In genomic region chr5:21469523-21470101, GRCh38 we compare ENCODE assay signal across 7 cellular contexts.
DNase-seq lines count a peak whose midpoint lies in the region; ATAC-seq and TF ChIP-seq lines count a peak whose summit lies in the region.
"Not testable (repeated sequence)": the region's sequence is repeated elsewhere in the genome, so short reads cannot be mapped to it uniquely, and the experiment has no call there.

No MANE protein-coding gene starts in this region.

- H3K36me3 ChIP-seq in WERI-Rb-1 = not testable (repeated sequence)
- peaks cover 0 to 59% (median 0%) of the 10 kb centered on the region in 9 donors for H3K36me3 ChIP-seq in heart right ventricle

- peak; percentile 10 for DNase-seq in DMS153 (lab: John Stamatoyannopoulos, UW)
- peak; percentile 59 for DNase-seq in HT-29 (ENCODE audit: low spot score)
- DNase-seq in NCI-H748 (lab: John Stamatoyannopoulos, UW; ENCODE audit: unreplicated experiment) = peak; percentile 56
- DNase-seq in WERI-Rb-1 = peak; percentile 78
- peak; percentile 63 for DNase-seq in dermis blood vessel endothelial cell
- DNase-seq in heart right ventricle = peak in 1 of 2 donors; percentile 34
- peak; percentile 56 for DNase-seq in myocyte (ENCODE audit: low read depth)

- not testable (repeated sequence) for H3K9me3 ChIP-seq in WERI-Rb-1 (ENCODE audit: severe bottlenecking); heart right ventricle

- ATAC-seq in heart right ventricle = peak in 2 of 8 donors; percentile 33 to 61

- H3K4me3 ChIP-seq in WERI-Rb-1 (ENCODE audit: low read depth, low read length); heart right ventricle: not testable (repeated sequence)

- TF ChIP-seq CTCF in WERI-Rb-1 (IDR thresholded peaks at IDR 0.05; ENCODE audit: low read depth, low read length) (peak; percentile 80), heart right ventricle (IDR thresholded peaks at IDR 0.05) (peak in 7 of 9 donors; percentile 28 to 52 (median 36))

- not testable (repeated sequence) for H3K27me3 ChIP-seq in WERI-Rb-1 (ENCODE audit: insufficient read depth, low read depth, severe bottlenecking); heart right ventricle

- intact Hi-C loops in heart right ventricle (cut with DNase I) = not testable (repeated sequence)

- not testable (repeated sequence) for H3K4me1 ChIP-seq in heart right ventricle

- WGBS in heart right ventricle, 2 donors = 76 to 90% methylated on average over 6 of the region's 6 CpGs

- not testable (repeated sequence) for H3K27ac ChIP-seq in WERI-Rb-1, heart right ventricle
